8 cellular contexts compared by ENCODE assay signal in genomic region chr9:71769175-71770165, GRCh38. TPM values are rescaled to one million over a fixed set of nuclear protein-coding genes. Genes with fewer than 3 reads are reported as not detected.
A peak's percentile ranks its signal among the peaks of the same experiment; 100 is the strongest.
DNase-seq lines count a peak whose midpoint lies in the region; ATAC-seq lines count a peak whose summit lies in the region.

No MANE protein-coding gene starts in this region.

- H3K4me3 ChIP-seq in CD8-positive, alpha-beta memory T cell (ENCODE audit: low read length): peak overlapping the region; percentile 98

- H3K4me1 Mint-ChIP-seq in CD8-positive, alpha-beta memory T cell: peaks cover 33 to 40% (median 36%) of the 10 kb centered on the region in 3 donors

- peaks cover 28% of the 10 kb centered on the region for H3K4me1 ChIP-seq in CD8-positive, alpha-beta memory T cell (ENCODE audit: insufficient read depth, low read length)

- ATAC-seq in GM19467 (IDR thresholded peaks at IDR 0.05; ENCODE audit: unreplicated experiment): peak; percentile 37

- H3K27ac ChIP-seq in CD8-positive, alpha-beta memory T cell (ENCODE audit: low read depth, low read length): peak overlapping the region; percentile 84

- peaks cover 0 to 20% (median 0%) of the 10 kb centered on the region in 3 donors for H3K36me3 Mint-ChIP-seq in CD8-positive, alpha-beta memory T cell

- no peaks in the 10 kb centered on the region for H3K9me3 ChIP-seq in CD8-positive, alpha-beta memory T cell (ENCODE audit: low read length)

- CTCF ChIA-PET in CD8-positive, alpha-beta memory T cell (lab: Charles Lee): interaction anchor here (0.6 to 5.8 kb wide), 16 partner anchors 9 to 269 kb away, joined by 3 to 74 read pairs (median 5); no protein-coding TSS in a partner anchor

- H3K27ac Mint-ChIP-seq in CD8-positive, alpha-beta memory T cell: peak overlapping the region; percentile 94 to 99 (median 96)

- H3K27me3 Mint-ChIP-seq in CD8-positive, alpha-beta memory T cell: peaks cover 0 to 1% of the 10 kb centered on the region in 2 donors

- no peaks in the 10 kb centered on the region for H3K9me3 Mint-ChIP-seq in CD8-positive, alpha-beta memory T cell

- H3K4me3 Mint-ChIP-seq in CD8-positive, alpha-beta memory T cell: peak overlapping the region; percentile 91 to 98 (median 96)

- H3K27me3 ChIP-seq in CD8-positive, alpha-beta memory T cell (ENCODE audit: insufficient read depth, low read length, poor library complexity, severe bottlenecking): no peaks in the 10 kb centered on the region

- POLR2A ChIA-PET in CD8-positive, alpha-beta memory T cell (lab: Charles Lee): interaction anchor here (0.9 to 3.0 kb wide), 6 partner anchors 8 to 52 kb away, joined by 3 to 32 read pairs (median 3); no protein-coding TSS in a partner anchor

- H3K36me3 ChIP-seq in CD8-positive, alpha-beta memory T cell (ENCODE audit: insufficient read depth, low read length): no peaks in the 10 kb centered on the region

- peak; percentile 64 to 84 (median 75) for DNase-seq in CD8-positive, alpha-beta memory T cell
- DNase-seq in HK-2 (ENCODE audit: unreplicated experiment): peak; percentile 43
- DNase-seq in SW480 (ENCODE audit: low spot score): peak; percentile 90
- DNase-seq in amygdala (lab: John Stamatoyannopoulos, UW): peak in 49 of 56 donors; percentile 11 to 80 (median 49)
- peak; percentile 30 to 46 for DNase-seq in hippocampal formation (lab: John Stamatoyannopoulos, UW)
- peak; percentile 82 for DNase-seq in retina
- DNase-seq in KG1 (lab: John Stamatoyannopoulos, UW): no peak

RNA-seq across cellular contexts. Expression of gene CEMIP2, which starts 1.2 kb away (rescaled TPM):
- 10 to 100 TPM; 74.1 to 75.5 TPM for total RNA-seq in CD8-positive, alpha-beta memory T cell
- 8.8 TPM for polyA plus RNA-seq in CD8-positive, alpha-beta memory T cell
